Comparison of ENCODE assay signal across 23 cellular contexts in the genomic region with DNA sequence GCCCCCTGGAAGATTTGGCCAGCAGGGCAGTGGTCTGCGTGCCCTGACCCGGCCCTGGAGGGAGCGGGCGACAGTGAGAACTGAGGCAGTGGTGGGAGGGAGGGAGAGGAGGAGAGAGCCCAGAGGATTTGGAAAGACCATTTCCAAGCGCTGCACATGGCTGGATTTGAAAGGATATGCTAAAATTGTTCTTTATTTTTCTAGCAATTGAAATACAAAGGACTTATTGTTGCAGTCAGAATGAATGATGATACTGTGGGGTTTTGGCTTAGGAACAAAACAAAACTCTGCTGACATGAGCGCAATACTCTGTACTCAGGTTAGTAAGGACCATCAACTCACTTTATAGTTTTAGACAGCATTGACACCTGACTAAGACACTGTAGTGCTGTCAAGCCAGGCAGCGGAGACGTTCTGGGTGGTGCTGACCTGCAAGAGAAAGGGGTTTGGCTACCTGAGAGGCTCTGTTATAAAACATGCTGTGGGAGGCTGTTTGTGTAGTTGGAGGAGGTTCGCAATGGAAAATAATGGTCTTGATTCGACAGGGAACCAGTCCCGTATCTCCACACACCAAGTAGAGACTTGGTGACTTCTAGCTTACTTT.
DNase-seq lines count a peak whose midpoint lies in the region; ATAC-seq and TF ChIP-seq lines count a peak whose summit lies in the region.
"Had no signal": no experiment of that assay in that cellular context is flagged by ENCODE, and none has a peak within 500 bp of the region (broad histone marks: within the 10 kb centered on the region; RNA-seq: fewer than 3 reads in every experiment).

No MANE protein-coding gene starts in this region.

- no peak overlapping the region for H3K4me3 Mint-ChIP-seq in glutamatergic neuron (ENCODE audit: unreplicated experiment)
- H3K4me3 Mint-ChIP-seq: CD4-positive, CD25-positive, alpha-beta regulatory T cell; naive B cell; T-helper 17 cell had no signal

- peaks cover 44% of the 10 kb centered on the region for H3K4me1 Mint-ChIP-seq in glutamatergic neuron (ENCODE audit: low read depth, unreplicated experiment)
- H3K4me1 Mint-ChIP-seq: CD4-positive, CD25-positive, alpha-beta regulatory T cell; naive B cell had no signal

- no peaks in the 10 kb centered on the region for H3K36me3 ChIP-seq in HAP-1 (replicated peaks)
- H3K36me3 ChIP-seq in tibial artery = no peaks in the 10 kb centered on the region
- H3K36me3 ChIP-seq: esophagus muscularis mucosa, Peyer's patch, SJSA1 had no signal

- H3K4me1 ChIP-seq in HAP-1 (peaks cover 27% of the 10 kb centered on the region), tibial artery (no peaks in the 10 kb centered on the region)
- H3K4me1 ChIP-seq: Peyer's patch, SJSA1 had no signal

- H3K27ac Mint-ChIP-seq in glutamatergic neuron (ENCODE audit: unreplicated experiment) = peak overlapping the region; percentile 22
- H3K27ac Mint-ChIP-seq: CD4-positive, CD25-positive, alpha-beta regulatory T cell; naive B cell; T-helper 17 cell had no signal

- intact Hi-C loops in sciatic nerve (cut with DNase I) = no loop called here
- intact Hi-C loops in tibial artery (cut with DNase I; ENCODE audit: low total_unique reads) = no loop called here

- peaks cover 2% of the 10 kb centered on the region for H3K9me3 Mint-ChIP-seq in glutamatergic neuron (ENCODE audit: unreplicated experiment)
- H3K9me3 Mint-ChIP-seq: CD4-positive, CD25-positive, alpha-beta regulatory T cell; naive B cell had no signal

- H3K27me3 ChIP-seq in HAP-1 (ENCODE audit: low read depth) (no peaks in the 10 kb centered on the region), tibial artery (no peaks in the 10 kb centered on the region)
- H3K27me3 ChIP-seq: esophagus muscularis mucosa, Peyer's patch, SJSA1 had no signal

- H3K4me3 ChIP-seq in HAP-1 = no peak overlapping the region
- H3K4me3 ChIP-seq in tibial artery = no peak overlapping the region
- H3K4me3 ChIP-seq: esophagus muscularis mucosa, Peyer's patch, SJSA1 had no signal

- ATAC-seq in sciatic nerve = peak; percentile 81
- ATAC-seq: right cardiac atrium, T-helper 17 cell had no signal

- in situ Hi-C loops in HAP-1 (cut with MboI; ENCODE audit: low sequenced_read_pairs) = no loop called here

- no peak for TF ChIP-seq CTCF in glutamatergic neuron (IDR thresholded peaks at IDR 0.05; ENCODE audit: partially characterized antibody, unreplicated experiment)
- no peak for TF ChIP-seq CTCF in tibial artery (IDR thresholded peaks at IDR 0.05)

- H3K27ac ChIP-seq in angular gyrus (ENCODE audit: low read depth, low read length) (peak overlapping the region; percentile 62), tibial artery (no peak overlapping the region)
- H3K27ac ChIP-seq: esophagus muscularis mucosa, Peyer's patch, SJSA1 had no signal

- H3K9me3 ChIP-seq in HAP-1 (no peaks in the 10 kb centered on the region), tibial artery (no peaks in the 10 kb centered on the region)
- H3K9me3 ChIP-seq: esophagus muscularis mucosa, Peyer's patch, SJSA1 had no signal

- peaks cover 3% of the 10 kb centered on the region for H3K27me3 Mint-ChIP-seq in glutamatergic neuron (ENCODE audit: unreplicated experiment)
- H3K27me3 Mint-ChIP-seq: CD4-positive, CD25-positive, alpha-beta regulatory T cell; naive B cell had no signal

- peak; percentile 76 to 92 for DNase-seq in HAP-1 (ENCODE audit: low spot score in 2 of 2)
- no peak for DNase-seq in glutamatergic neuron
- DNase-seq in sciatic nerve (ENCODE audit: low spot score) = no peak
- no peak for DNase-seq in tibial artery
- no peak for DNase-seq in NK-92 treated with Interleukin-12 subunit alpha and Interleukin-12 subunit beta, amount 100 ng/mL, for 24 hours (lab: John Stamatoyannopoulos, UW)
- DNase-seq in COLO668 (lab: John Stamatoyannopoulos, UW; ENCODE audit: unreplicated experiment) = no peak
- DNase-seq: activated CD4-positive, alpha-beta T cell treated with anti-CD3 and anti-CD28 coated beads for 48 hours; activated naive CD4-positive, alpha-beta T cell treated with anti-CD3 and anti-CD28 coated beads, Interleukin-2, amount 50 U/mL, for 16 hours; aorta; CD4-positive, CD25-positive, alpha-beta regulatory T cell; cerebellar nuclear complex; HCEC 1CT; kidney glomerular epithelial cell; mesenchymal stem cell; naive B cell; NCI-H1436 treated with DMSO at 0.1 percent for 48 hours; NCI-H2171 treated with DMSO at 0.1 percent for 48 hours; Peyer's patch; right cardiac atrium; T-helper 17 cell had no signal

- H3K36me3 Mint-ChIP-seq in glutamatergic neuron (ENCODE audit: unreplicated experiment) = peaks cover 16% of the 10 kb centered on the region
- H3K36me3 Mint-ChIP-seq: CD4-positive, CD25-positive, alpha-beta regulatory T cell; naive B cell had no signal

Comparison
In these comparisons a context has a peak if more than half of its experiments do, and no peak if none do; other contexts are left out.
1. DNase-seq: peak in HAP-1 (2 of 2); none in glutamatergic neuron (single experiment), sciatic nerve (single experiment), tibial artery (0 of 2), NK-92 treated with Interleukin-12 subunit alpha and Interleukin-12 subunit beta, amount 100 ng/mL, for 24 hours (single experiment) and COLO668 (single experiment).